Comparison of ENCODE assay signal across 9 cellular contexts in the genomic region with DNA sequence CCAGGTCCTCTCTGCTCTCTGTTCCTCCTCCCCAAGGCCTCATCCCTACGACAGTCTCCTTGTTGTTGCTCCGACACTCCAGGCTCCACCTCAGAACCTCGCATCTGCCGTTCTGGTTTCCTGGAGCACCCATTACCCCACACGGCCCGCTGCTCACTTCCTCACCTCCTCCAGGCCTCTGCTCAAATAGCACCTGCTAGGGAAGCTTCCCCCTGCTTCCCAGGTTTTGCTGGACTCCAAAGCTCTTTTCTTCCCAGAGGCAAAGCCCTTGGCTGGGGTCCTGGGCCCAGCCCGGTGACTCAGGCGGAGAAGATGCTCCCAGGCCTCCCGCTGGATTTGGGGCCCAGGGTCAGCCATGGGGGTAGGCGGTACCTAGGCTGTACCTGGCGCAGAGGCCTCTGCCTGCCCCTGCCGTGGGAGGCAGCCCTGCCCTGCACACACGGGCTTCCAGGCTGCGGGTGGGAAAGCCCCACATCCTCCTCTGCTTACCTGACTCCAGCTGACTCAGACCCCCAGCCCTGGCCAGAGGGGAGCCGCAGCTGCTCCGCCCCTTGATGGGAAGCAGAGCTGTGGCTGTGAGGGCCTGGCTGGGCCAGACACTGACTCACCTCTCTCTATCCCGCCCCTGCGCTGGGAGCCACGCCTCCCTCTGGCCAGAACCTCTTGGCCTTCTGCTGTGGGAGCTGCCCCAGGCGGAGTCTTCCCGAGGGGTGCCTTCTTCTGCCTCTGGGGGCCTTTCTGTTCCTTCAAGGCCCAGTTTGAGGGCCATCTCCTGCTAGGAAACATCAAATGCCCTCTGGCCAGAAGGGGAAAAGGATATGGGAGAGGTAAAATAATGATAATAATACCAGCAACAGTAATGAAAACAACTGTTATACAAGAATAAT.
DNase-seq lines count a peak whose midpoint lies in the region; ATAC-seq and TF ChIP-seq lines count a peak whose summit lies in the region.
"Had no signal": no experiment of that assay in that cellular context is flagged by ENCODE, and none has a peak within 500 bp of the region (broad histone marks: within the 10 kb centered on the region; RNA-seq: fewer than 3 reads in every experiment).

No MANE protein-coding gene starts in this region.

- H3K27me3 ChIP-seq in upper lobe of left lung: no peaks in the 10 kb centered on the region

- no peak for TF ChIP-seq CTCF in choroid plexus epithelial cell (conservative IDR thresholded peaks at IDR 0.05; ENCODE audit: low read depth, low read length)
- peak in 1 of 6 experiments; percentile 6 for TF ChIP-seq CTCF in upper lobe of left lung (IDR thresholded peaks at IDR 0.05)

- TF ChIP-seq EP300 in upper lobe of left lung (IDR thresholded peaks at IDR 0.05): peak in 1 of 4 donors; percentile 44

- H3K4me3 ChIP-seq in choroid plexus epithelial cell (ENCODE audit: low read depth, low read length): peak overlapping the region; percentile 29
- peak overlapping the region; percentile 14 to 31 (median 31) for H3K4me3 ChIP-seq in upper lobe of left lung

- H3K36me3 ChIP-seq in upper lobe of left lung: no peaks in the 10 kb centered on the region

- H3K9me3 ChIP-seq in upper lobe of left lung: no peaks in the 10 kb centered on the region

- peak; percentile 96 for ATAC-seq in upper lobe of left lung (ENCODE audit: low FRiP score in 2 of 2)
- no peak for ATAC-seq in HG03460 (IDR thresholded peaks at IDR 0.05; ENCODE audit: unreplicated experiment)
- ATAC-seq in GM19324 (IDR thresholded peaks at IDR 0.05; ENCODE audit: low FRiP score, unreplicated experiment): no peak

- H3K4me1 ChIP-seq in upper lobe of left lung: peaks cover 11 to 37% (median 23%) of the 10 kb centered on the region in 4 donors

- TF ChIP-seq POLR2A in upper lobe of left lung (IDR thresholded peaks at IDR 0.05): peak; percentile 11 to 84 (median 63)

- 41 to 67% methylated on average over 10 to 21 of the region's 21 CpGs for WGBS in upper lobe of left lung, 2 donors

- peak; percentile 99 for DNase-seq in Daoy (ENCODE audit: low read depth)
- DNase-seq in NCI-H510A treated with DMSO at 0.1 percent for 48 hours (lab: John Stamatoyannopoulos, UW): peak; percentile 70
- DNase-seq in choroid plexus epithelial cell (ENCODE audit: low read depth): peak; percentile 96
- DNase-seq in lung microvascular endothelial cell (ENCODE audit: low read depth in 2 of 2): peak; percentile 75 to 77
- DNase-seq in upper lobe of left lung: peak; percentile 93 to 95
- DNase-seq in NCI-H1436 (lab: John Stamatoyannopoulos, UW): no peak
- DNase-seq: naive B cell had no signal

- H3K27ac ChIP-seq in upper lobe of left lung: peak overlapping the region; percentile 79 to 87 (median 87)

Comparison
In these comparisons a context has a peak if more than half of its experiments do, and no peak if none do; other contexts are left out.
1. ATAC-seq: peak in upper lobe of left lung (2 of 2); none in HG03460 (single experiment) and GM19324 (single experiment).